Comparison of ENCODE assay signal across 27 cellular contexts in the genomic region with DNA sequence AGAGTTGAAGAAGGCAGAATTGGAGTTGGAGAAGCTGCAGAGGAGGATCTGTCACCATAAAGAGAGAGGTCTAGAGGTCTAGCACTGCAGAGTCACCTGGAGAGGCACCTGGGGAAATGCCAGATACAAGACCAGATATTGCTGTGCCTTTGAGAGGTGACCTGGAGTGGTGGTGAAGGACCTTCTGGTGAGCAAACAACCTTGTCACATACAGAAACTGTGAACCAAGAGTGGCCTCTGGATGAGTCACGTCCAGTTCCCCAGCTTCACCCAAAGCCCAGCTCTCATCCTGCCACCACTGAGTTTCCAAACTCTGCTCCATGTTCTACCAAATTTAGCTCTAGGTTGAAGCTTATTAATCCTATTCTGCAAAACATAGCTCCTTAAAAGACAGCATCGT.
"Had no signal": no experiment of that assay in that cellular context is flagged by ENCODE, and none has a peak within 500 bp of the region (broad histone marks: within the 10 kb centered on the region; RNA-seq: fewer than 3 reads in every experiment).

No MANE protein-coding gene starts in this region.

- H3K79me2 ChIP-seq: parathyroid adenoma had no signal

- ATAC-seq: naive thymus-derived CD4-positive, alpha-beta T cell; natural killer cell; psoas muscle; right cardiac atrium; sciatic nerve; stimulated activated effector memory CD8-positive, alpha-beta T cell treated with anti-CD3 and anti-CD28 coated beads, Interleukin-12 subunit alpha, Interleukin-12 subunit beta, amount 100 ng/mL, for 72 hours; stimulated activated naive B cell treated with anti-CD40 and anti-IgM and Interleukin-4, amounts not matched to agents 10 μg/mL and 1 μg/mL and 100 μg/mL, for 72 hours had no signal

- H2AFZ ChIP-seq: neural progenitor cell, parathyroid adenoma had no signal

- H3K9me3 ChIP-seq: ovary, psoas muscle, stomach, thoracic aorta, thyroid gland, upper lobe of left lung, uterus had no signal

- H3K4me3 ChIP-seq: neural progenitor cell, ovary, psoas muscle, skin epidermis, smooth muscle cell, spleen, stomach, thoracic aorta, thyroid gland, tibial nerve, upper lobe of left lung, uterus had no signal

- H3K27me3 ChIP-seq: neural progenitor cell, ovary, spleen, stomach, thyroid gland, tibial nerve, upper lobe of left lung, uterus had no signal

- H3K4me2 ChIP-seq: neural progenitor cell, smooth muscle cell had no signal

- H3K9ac ChIP-seq: neural progenitor cell, parathyroid adenoma had no signal

- H3K27ac ChIP-seq: neural progenitor cell, ovary, parathyroid adenoma, psoas muscle, skin epidermis, spleen, stomach, thoracic aorta, thyroid gland, tibial nerve, upper lobe of left lung, uterus had no signal

- H3K4me1 ChIP-seq: neural progenitor cell, parathyroid adenoma, psoas muscle, spleen, uterus had no signal

- DNase-seq: naive thymus-derived CD4-positive, alpha-beta T cell; natural killer cell; occipital lobe; ovary; posterior cingulate gyrus; psoas muscle; right cardiac atrium; spleen; stimulated activated CD4-positive, alpha-beta T cell treated with anti-CD3 and anti-CD28 coated beads, Interleukin-12 subunit alpha, Interleukin-12 subunit beta, amount 100 ng/mL, for 4 hours; stimulated activated CD4-positive, alpha-beta T cell treated with anti-CD3 and anti-CD28 coated beads, Interleukin-2, amount 100 ng/mL, for 24 hours; stimulated activated CD4-positive, alpha-beta T cell treated with anti-CD3 and anti-CD28 coated beads, Interleukin-2, amount 100 ng/mL, for 48 hours; stimulated activated CD4-positive, alpha-beta T cell treated with anti-CD3 and anti-CD28 coated beads, Interleukin-4, amount 100 ng/mL, for 24 hours; stimulated activated naive B cell treated with anti-CD40 and anti-IgM and Interleukin-4, amounts not matched to agents 10 μg/mL and 1 μg/mL and 100 μg/mL, for 72 hours; stimulated activated naive CD4-positive, alpha-beta T cell treated with Interleukin-2 at 50 U/mL for 16 hours; stomach; thyroid gland; trophoblast cell; upper lobe of left lung; uterus had no signal

- H3K36me3 ChIP-seq: neural progenitor cell, ovary, spleen, stomach, thoracic aorta, thyroid gland, tibial nerve, upper lobe of left lung, uterus had no signal
